8 cellular contexts compared by ENCODE assay signal in the genomic region with DNA sequence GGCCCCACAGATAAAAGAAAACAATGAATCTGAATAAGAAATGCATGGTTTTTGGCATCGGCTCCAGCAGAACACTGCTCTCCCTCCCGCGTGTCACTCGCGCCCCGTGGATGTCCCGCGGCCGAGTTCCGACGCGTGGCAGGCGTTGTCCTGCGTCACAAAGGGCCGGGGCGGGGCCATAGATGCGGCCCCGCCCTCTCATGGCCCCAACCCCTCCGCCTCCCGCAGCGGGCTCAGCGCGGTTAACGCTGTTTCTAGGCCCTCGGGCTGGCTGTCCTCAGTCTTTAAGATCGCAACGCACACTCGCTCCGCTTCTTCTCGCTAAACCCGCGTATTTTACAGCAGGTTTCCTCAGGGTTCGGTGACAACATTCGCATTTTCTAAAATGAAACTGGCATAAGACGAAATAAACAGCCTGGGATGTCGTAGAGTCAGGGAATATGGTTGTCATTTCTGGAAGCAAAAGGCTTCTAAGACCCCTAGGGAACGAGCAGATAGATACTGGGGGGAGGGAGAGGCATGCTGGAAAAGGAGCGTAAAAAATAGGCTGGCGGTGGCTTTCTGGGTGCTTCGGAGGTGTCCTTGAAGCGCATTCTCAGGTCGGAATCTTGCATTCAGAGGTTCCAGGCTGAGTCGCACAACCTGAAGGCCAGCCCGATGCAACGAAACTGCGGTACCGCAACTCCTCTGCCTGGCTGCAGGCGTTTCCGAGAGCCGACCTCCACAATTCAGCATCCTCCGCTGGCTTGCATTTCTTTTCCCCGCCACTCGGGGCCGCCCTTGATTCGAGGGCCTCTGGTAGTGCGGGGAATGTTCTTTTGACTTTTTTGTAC. TPM values are rescaled to one million over a fixed set of nuclear protein-coding genes. Genes with fewer than 3 reads are reported as not detected.
DNase-seq lines count a peak whose midpoint lies in the region; ATAC-seq and TF ChIP-seq lines count a peak whose summit lies in the region.

A gene with protein sequence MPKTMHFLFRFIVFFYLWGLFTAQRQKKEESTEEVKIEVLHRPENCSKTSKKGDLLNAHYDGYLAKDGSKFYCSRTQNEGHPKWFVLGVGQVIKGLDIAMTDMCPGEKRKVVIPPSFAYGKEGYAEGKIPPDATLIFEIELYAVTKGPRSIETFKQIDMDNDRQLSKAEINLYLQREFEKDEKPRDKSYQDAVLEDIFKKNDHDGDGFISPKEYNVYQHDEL (minus strand): TSS at position 159 of the 833 bp plus-strand sequence. CDS start 101 bp downstream, at position 58.

- peak in 2 of 4 donors; percentile 65 to 74 for TF ChIP-seq POLR2A in esophagus squamous epithelium (IDR thresholded peaks at IDR 0.05)

- intact Hi-C loops in esophagus squamous epithelium (cut with DNase I) = no loop called here

- no peaks in the 10 kb centered on the region for H3K27me3 ChIP-seq in esophagus squamous epithelium

- WGBS in esophagus squamous epithelium, 2 donors = 1% methylated on average over 29 to 30 of the region's 56 CpGs

- H3K27ac ChIP-seq in esophagus squamous epithelium = peak within 1 kb of the TSS; percentile 88 to 97 (median 94)

- in situ Hi-C loops in KBM-7 (cut with MboI; ENCODE audit: low pct_unique_long_range_greater_than_20kb, low sequenced_read_pairs) = no loop called here

- TF ChIP-seq CTCF in esophagus squamous epithelium (IDR thresholded peaks at IDR 0.05) = peak; percentile 62 to 77 (median 68)

- H3K4me1 ChIP-seq in esophagus squamous epithelium = peaks cover 12 to 62% (median 38%) of the 10 kb centered on the region in 3 donors

- H3K36me3 ChIP-seq in esophagus squamous epithelium = no peaks in the 10 kb centered on the region

- peak; percentile 83 for DNase-seq in DMS153 treated with DMSO at 0.1 percent for 48 hours (lab: John Stamatoyannopoulos, UW; ENCODE audit: unreplicated experiment)
- peak; percentile 86 for DNase-seq in KBM-7
- peak; percentile 86 to 87 for DNase-seq in activated T-cell treated with anti-CD3 and anti-CD28 coated beads, Interleukin-2, amount 50 U/mL, for 48 hours
- DNase-seq in esophagus squamous epithelium (lab: John Stamatoyannopoulos, UW) = peak; percentile 39
- DNase-seq in myocyte (ENCODE audit: low read depth) = peak; percentile 85
- DNase-seq in stimulated activated CD8-positive, alpha-beta memory T cell treated with anti-CD3 and anti-CD28 coated beads, Interleukin-7, amount 100 ng/mL, for 48 hours (ENCODE audit: extremely low read depth in 1 of 2, low read depth in 1 of 2) = peak; percentile 58 to 72

- ATAC-seq in GM21529 (IDR thresholded peaks at IDR 0.05; ENCODE audit: unreplicated experiment) = peak; percentile 41

- H3K9me3 ChIP-seq in esophagus squamous epithelium = no peaks in the 10 kb centered on the region

- peak within 1 kb of the TSS; percentile 44 to 83 (median 69) for H3K4me3 ChIP-seq in esophagus squamous epithelium

TF ChIP-seq in PFSK-1, 5 proteins besides CTCF, POLR2A, EP300 and RAD21:
- TF ChIP-seq, protein P1, sequence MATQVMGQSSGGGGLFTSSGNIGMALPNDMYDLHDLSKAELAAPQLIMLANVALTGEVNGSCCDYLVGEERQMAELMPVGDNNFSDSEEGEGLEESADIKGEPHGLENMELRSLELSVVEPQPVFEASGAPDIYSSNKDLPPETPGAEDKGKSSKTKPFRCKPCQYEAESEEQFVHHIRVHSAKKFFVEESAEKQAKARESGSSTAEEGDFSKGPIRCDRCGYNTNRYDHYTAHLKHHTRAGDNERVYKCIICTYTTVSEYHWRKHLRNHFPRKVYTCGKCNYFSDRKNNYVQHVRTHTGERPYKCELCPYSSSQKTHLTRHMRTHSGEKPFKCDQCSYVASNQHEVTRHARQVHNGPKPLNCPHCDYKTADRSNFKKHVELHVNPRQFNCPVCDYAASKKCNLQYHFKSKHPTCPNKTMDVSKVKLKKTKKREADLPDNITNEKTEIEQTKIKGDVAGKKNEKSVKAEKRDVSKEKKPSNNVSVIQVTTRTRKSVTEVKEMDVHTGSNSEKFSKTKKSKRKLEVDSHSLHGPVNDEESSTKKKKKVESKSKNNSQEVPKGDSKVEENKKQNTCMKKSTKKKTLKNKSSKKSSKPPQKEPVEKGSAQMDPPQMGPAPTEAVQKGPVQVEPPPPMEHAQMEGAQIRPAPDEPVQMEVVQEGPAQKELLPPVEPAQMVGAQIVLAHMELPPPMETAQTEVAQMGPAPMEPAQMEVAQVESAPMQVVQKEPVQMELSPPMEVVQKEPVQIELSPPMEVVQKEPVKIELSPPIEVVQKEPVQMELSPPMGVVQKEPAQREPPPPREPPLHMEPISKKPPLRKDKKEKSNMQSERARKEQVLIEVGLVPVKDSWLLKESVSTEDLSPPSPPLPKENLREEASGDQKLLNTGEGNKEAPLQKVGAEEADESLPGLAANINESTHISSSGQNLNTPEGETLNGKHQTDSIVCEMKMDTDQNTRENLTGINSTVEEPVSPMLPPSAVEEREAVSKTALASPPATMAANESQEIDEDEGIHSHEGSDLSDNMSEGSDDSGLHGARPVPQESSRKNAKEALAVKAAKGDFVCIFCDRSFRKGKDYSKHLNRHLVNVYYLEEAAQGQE (IDR thresholded peaks at IDR 0.05; ENCODE audit: insufficient read depth in 1 of 2, low read depth in 2 of 2, low read length in 2 of 2) = no peak
- TF ChIP-seq POLR2AphosphoS5 (IDR thresholded peaks at IDR 0.05; ENCODE audit: low read depth, low read length) (peak; percentile 76), SIN3A (IDR thresholded peaks at IDR 0.05; ENCODE audit: borderline replicate concordance, insufficient read depth, low read length) (0 out of 2 replicates have a peak, but pooled peaks have one; percentile 35), TAF1 (IDR thresholded peaks at IDR 0.05; ENCODE audit: borderline replicate concordance, insufficient read depth, low read length) (peak; percentile 69; the same call in 1 of the 2 replicates), FOXP2 (optimal IDR thresholded peaks at IDR 0.05; ENCODE audit: borderline replicate concordance, extremely low read depth, extremely low read length, insufficient read depth) (no peak)
TF ChIP-seq in PFSK-1: peak in this region for 3.

RNA-seq across cellular contexts. Expression of the gene that starts here (rescaled TPM):
- polyA plus RNA-seq in PFSK-1 (2012; ENCODE audit: insufficient read length, low read depth) = 1.9 TPM
- total RNA-seq in esophagus squamous epithelium = 10 to 100 TPM in 1 of 4 donors, 1 to 10 TPM in 1, under 1 TPM in 2; 0.83 to 10.5 (median 1.4) TPM
- 27.2 and 32.4 TPM in 2 replicates for total RNA-seq in myocyte
- polyA plus RNA-seq in myocyte (2012) = 22.9 TPM

Comparison
In these comparisons a context has a peak if more than half of its experiments do, and no peak if none do; other contexts are left out.
1. Peak in every context shown above with its lines: DNase-seq, ATAC-seq, H3K4me3 ChIP-seq and H3K27ac ChIP-seq.